8 cellular contexts compared by ENCODE assay signal in the genomic region with DNA sequence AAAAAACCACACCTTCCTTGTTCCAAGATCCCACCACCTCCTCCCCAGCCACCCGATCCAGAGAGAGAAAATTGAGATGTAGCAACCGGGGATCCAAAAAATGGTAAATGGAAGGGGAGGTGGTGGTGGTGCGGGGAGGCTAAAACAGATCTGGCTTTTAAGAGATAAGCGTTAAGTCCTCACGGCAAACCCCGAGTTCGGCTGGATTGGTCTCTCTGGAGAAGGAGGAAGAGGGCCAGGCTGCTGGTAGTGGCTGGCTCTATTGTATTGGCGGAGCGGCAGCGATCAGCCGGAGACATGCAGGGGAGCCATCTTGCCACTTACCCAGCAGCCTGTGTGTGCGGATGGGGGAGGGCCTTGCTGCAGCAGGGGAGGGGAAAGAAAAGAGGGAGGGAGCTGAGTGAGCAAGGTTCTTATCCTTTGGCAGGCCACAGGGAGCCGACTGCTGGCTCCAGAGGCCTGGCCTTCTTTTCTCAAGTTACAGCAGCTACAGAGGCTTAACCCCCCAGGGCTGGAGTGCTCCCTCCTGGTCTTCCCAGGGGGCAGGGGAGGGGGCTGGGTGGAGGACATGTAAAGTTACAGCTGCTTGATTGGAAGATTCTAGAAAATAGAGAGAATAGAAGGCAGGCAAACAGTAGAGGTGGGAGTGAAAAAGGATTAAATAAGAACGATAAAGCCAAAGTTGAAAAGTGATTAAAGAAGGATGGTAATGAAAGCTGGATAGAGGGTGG. TPM values are rescaled to one million over a fixed set of nuclear protein-coding genes. Genes with fewer than 3 reads are reported as not detected.
DNase-seq lines count a peak whose midpoint lies in the region; ATAC-seq and TF ChIP-seq lines count a peak whose summit lies in the region.

No MANE protein-coding gene starts in this region.

- H3K36me3 ChIP-seq in CD8-positive, alpha-beta memory T cell (ENCODE audit: insufficient read depth, low read length), result peaks cover 34% of the 10 kb centered on the region
- peaks cover 17% of the 10 kb centered on the region for H3K36me3 ChIP-seq in neural cell (ENCODE audit: insufficient read depth, low read length)
- peaks cover 22 to 60% (median 52%) of the 10 kb centered on the region in 5 donors for H3K36me3 ChIP-seq in subcutaneous abdominal adipose tissue (ENCODE audit: control insufficient read depth in 5 of 5, insufficient read depth in 5 of 5, low read length in 5 of 5)

- peak; percentile 62 to 82 (median 67) for DNase-seq in CD8-positive, alpha-beta memory T cell
- DNase-seq in Jurkat, Clone E6-1 (ENCODE audit: low read depth, low spot score), result peak; percentile 91
- peak; percentile 68 for DNase-seq in activated T-cell treated with anti-CD3 and anti-CD28 coated beads for 48 hours (ENCODE audit: low read depth)
- DNase-seq in fibroblast of peridontal ligament (ENCODE audit: extremely low read depth), result peak; percentile 92
- no peak for DNase-seq in occipital lobe (lab: John Stamatoyannopoulos, UW)

- TF ChIP-seq CTCF in neural cell (IDR thresholded peaks at IDR 0.05; ENCODE audit: poor library complexity, severe bottlenecking), result no peak

- CTCF ChIA-PET in CD8-positive, alpha-beta memory T cell (lab: Charles Lee), result interaction anchor here (1.1 to 3.5 kb wide), 8 partner anchors 10 to 137 kb away, joined by 3 to 21 read pairs (median 6); a partner anchor contains a TSS

- no peaks in the 10 kb centered on the region for H3K9me3 ChIP-seq in CD8-positive, alpha-beta memory T cell (ENCODE audit: low read length)
- H3K9me3 ChIP-seq in neural cell (ENCODE audit: low read length), result no peaks in the 10 kb centered on the region
- H3K9me3 ChIP-seq in subcutaneous abdominal adipose tissue (ENCODE audit: control insufficient read depth in 5 of 5, low read length in 5 of 5), result no peaks in the 10 kb centered on the region

- TF ChIP-seq RAD21 in neural cell (conservative IDR thresholded peaks at IDR 0.05), result no peak

- peak overlapping the region; percentile 97 for H3K4me2 ChIP-seq in neural cell (ENCODE audit: low read length)

- H3K4me3 ChIP-seq in CD8-positive, alpha-beta memory T cell (ENCODE audit: low read length), result peak overlapping the region; percentile 94
- H3K4me3 ChIP-seq in Jurkat, Clone E6-1 (ENCODE audit: low read length), result peak overlapping the region; percentile 96
- H3K4me3 ChIP-seq in neural cell (ENCODE audit: low read length), result peak overlapping the region; percentile 72
- peak overlapping the region; percentile 72 to 91 (median 80) for H3K4me3 ChIP-seq in subcutaneous abdominal adipose tissue (ENCODE audit: low read depth in 1 of 5, low read length in 5 of 5)

- peaks cover 34 to 45% (median 41%) of the 10 kb centered on the region in 3 donors for H3K4me1 Mint-ChIP-seq in CD8-positive, alpha-beta memory T cell

- peak overlapping the region; percentile 65 for H2AFZ ChIP-seq in neural cell (ENCODE audit: low read depth, low read length)

- peaks cover 52% of the 10 kb centered on the region for H3K79me2 ChIP-seq in neural cell (replicated peaks; ENCODE audit: insufficient read depth, low read length)

- H3K27ac ChIP-seq in CD8-positive, alpha-beta memory T cell (ENCODE audit: low read depth, low read length), result peak overlapping the region; percentile 76
- H3K27ac ChIP-seq in neural cell (ENCODE audit: low read length) (peak overlapping the region; percentile 93), subcutaneous abdominal adipose tissue (ENCODE audit: low read depth, low read length) (peak overlapping the region; percentile 90)

- H3K27me3 ChIP-seq in CD8-positive, alpha-beta memory T cell (ENCODE audit: insufficient read depth, low read length, poor library complexity, severe bottlenecking), result no peaks in the 10 kb centered on the region
- H3K27me3 ChIP-seq in neural cell (ENCODE audit: insufficient read depth, low read depth, low read length), result no peaks in the 10 kb centered on the region
- H3K27me3 ChIP-seq in subcutaneous abdominal adipose tissue (ENCODE audit: control insufficient read depth in 5 of 5, insufficient read depth in 4 of 5, low read length in 5 of 5), result no peaks in the 10 kb centered on the region

- H3K27ac Mint-ChIP-seq in CD8-positive, alpha-beta memory T cell, result peak overlapping the region; percentile 75 to 97 (median 96)

- peak; percentile 89 for ATAC-seq in GM21528 (IDR thresholded peaks at IDR 0.05; ENCODE audit: low FRiP score, unreplicated experiment)

- no peaks in the 10 kb centered on the region for H3K27me3 Mint-ChIP-seq in CD8-positive, alpha-beta memory T cell

- peaks cover 3 to 79% (median 12%) of the 10 kb centered on the region in 3 donors for H3K36me3 Mint-ChIP-seq in CD8-positive, alpha-beta memory T cell

- peaks cover 20% of the 10 kb centered on the region for H4K20me1 ChIP-seq in neural cell (ENCODE audit: insufficient read depth)

- H3F3A ChIP-seq in neural cell (ENCODE audit: insufficient read depth, low read length, poor library complexity, severe bottlenecking), result peaks cover 5% of the 10 kb centered on the region

- peak; percentile 36 for TF ChIP-seq EP300 in neural cell (conservative IDR thresholded peaks at IDR 0.05; ENCODE audit: poor library complexity, severe bottlenecking)

- H3K4me1 ChIP-seq in CD8-positive, alpha-beta memory T cell (ENCODE audit: insufficient read depth, low read length), result peaks cover 28% of the 10 kb centered on the region
- peaks cover 3 to 35% (median 28%) of the 10 kb centered on the region in 5 donors for H3K4me1 ChIP-seq in subcutaneous abdominal adipose tissue (ENCODE audit: control insufficient read depth in 5 of 5, insufficient read depth in 5 of 5, low read length in 5 of 5)

- no peaks in the 10 kb centered on the region for H3K9me2 ChIP-seq in neural cell (ENCODE audit: insufficient read depth, low read length)

- H3K9me3 Mint-ChIP-seq in CD8-positive, alpha-beta memory T cell, result no peaks in the 10 kb centered on the region

- POLR2A ChIA-PET in CD8-positive, alpha-beta memory T cell (lab: Charles Lee), result interaction anchor here (0.8 to 1.3 kb wide), 5 partner anchors 9 to 64 kb away, joined by 3 to 9 read pairs (median 3); a partner anchor contains a TSS

- peak overlapping the region; percentile 93 for H3K9ac ChIP-seq in neural cell (ENCODE audit: low read length)
- H3K9ac ChIP-seq in subcutaneous abdominal adipose tissue (ENCODE audit: low read length in 5 of 5), result peak overlapping the region; percentile 79 to 92 (median 90)

- H3K4me3 Mint-ChIP-seq in CD8-positive, alpha-beta memory T cell, result peak overlapping the region; percentile 83 to 96 (median 94)

TF ChIP-seq in neural cell, 6 proteins besides CTCF, POLR2A, EP300 and RAD21 (continues in another document):
- peak; percentile 99 for TF ChIP-seq POLR2AphosphoS5 (IDR thresholded peaks at IDR 0.05)
- TF ChIP-seq EZH2 (IDR thresholded peaks at IDR 0.05; ENCODE audit: borderline replicate concordance, insufficient read depth, low read length, poor library complexity, severe bottlenecking), result no peak
- TF ChIP-seq TAF1 (IDR thresholded peaks at IDR 0.05; ENCODE audit: low read depth), result peak; percentile 98
- TF ChIP-seq MXI1 (conservative IDR thresholded peaks at IDR 0.05; ENCODE audit: poor library complexity, severe bottlenecking), result peak; percentile 67
- TF ChIP-seq SMC3 (conservative IDR thresholded peaks at IDR 0.05; ENCODE audit: poor library complexity), result no peak

RNA-seq across cellular contexts. Expression of a gene that starts 14.1 kb away (rescaled TPM):
- under 1 TPM; 0.82 to 0.88 TPM for total RNA-seq in CD8-positive, alpha-beta memory T cell
- polyA plus RNA-seq in CD8-positive, alpha-beta memory T cell, result 0.36 TPM
- polyA plus RNA-seq in Jurkat, Clone E6-1 (2012; ENCODE audit: insufficient read depth, insufficient read length), result 12.6 TPM
- polyA plus RNA-seq in neural cell, result 31.7 and 37.0 TPM in 2 replicates
- 28.6 and 37.7 TPM in 2 replicates for polyA minus RNA-seq in neural cell
- total RNA-seq in occipital lobe, result 10.3 TPM

RNA-seq across cellular contexts. Expression of a gene that starts 23.5 kb away (rescaled TPM):
- total RNA-seq in CD8-positive, alpha-beta memory T cell, result 100 to 1,000 TPM; 195 to 198 TPM
- polyA plus RNA-seq in CD8-positive, alpha-beta memory T cell, result 15.1 TPM
- 217 TPM for polyA plus RNA-seq in Jurkat, Clone E6-1 (2012; ENCODE audit: insufficient read depth, insufficient read length)
- 132 and 143 TPM in 2 replicates for polyA plus RNA-seq in neural cell
- polyA minus RNA-seq in neural cell, result 137 and 139 TPM in 2 replicates
- 67.8 TPM for total RNA-seq in occipital lobe

RNA-seq across cellular contexts. Expression of a gene that starts 23.9 kb away (rescaled TPM):
- total RNA-seq in CD8-positive, alpha-beta memory T cell, result 10 to 100 TPM; 52.5 to 55.6 TPM
- 112 TPM for polyA plus RNA-seq in CD8-positive, alpha-beta memory T cell
- 113 TPM for polyA plus RNA-seq in Jurkat, Clone E6-1 (2012; ENCODE audit: insufficient read depth, insufficient read length)
- 23.3 and 26.4 TPM in 2 replicates for polyA plus RNA-seq in neural cell
- polyA minus RNA-seq in neural cell, result 14.6 and 19.2 TPM in 2 replicates
- total RNA-seq in occipital lobe, result 17.9 TPM

RNA-seq across cellular contexts. Expression of a gene that starts 29.4 kb away (rescaled TPM):
- not detected for total RNA-seq in CD8-positive, alpha-beta memory T cell
- polyA plus RNA-seq in CD8-positive, alpha-beta memory T cell, result not detected
- polyA plus RNA-seq in Jurkat, Clone E6-1 (2012; ENCODE audit: insufficient read depth, insufficient read length), result not detected
- polyA plus RNA-seq in neural cell, result not detected in 2 replicates
- not detected in 2 replicates for polyA minus RNA-seq in neural cell
- not detected for total RNA-seq in occipital lobe

RNA-seq across cellular contexts. Expression of a gene that starts 33.4 kb away (rescaled TPM):
- not detected for total RNA-seq in CD8-positive, alpha-beta memory T cell
- not detected for polyA plus RNA-seq in CD8-positive, alpha-beta memory T cell
- not detected for polyA plus RNA-seq in Jurkat, Clone E6-1 (2012; ENCODE audit: insufficient read depth, insufficient read length)
- polyA plus RNA-seq in neural cell, result not detected in 2 replicates
- not detected in 2 replicates for polyA minus RNA-seq in neural cell
- total RNA-seq in occipital lobe, result not detected
